In the genomic region with DNA sequence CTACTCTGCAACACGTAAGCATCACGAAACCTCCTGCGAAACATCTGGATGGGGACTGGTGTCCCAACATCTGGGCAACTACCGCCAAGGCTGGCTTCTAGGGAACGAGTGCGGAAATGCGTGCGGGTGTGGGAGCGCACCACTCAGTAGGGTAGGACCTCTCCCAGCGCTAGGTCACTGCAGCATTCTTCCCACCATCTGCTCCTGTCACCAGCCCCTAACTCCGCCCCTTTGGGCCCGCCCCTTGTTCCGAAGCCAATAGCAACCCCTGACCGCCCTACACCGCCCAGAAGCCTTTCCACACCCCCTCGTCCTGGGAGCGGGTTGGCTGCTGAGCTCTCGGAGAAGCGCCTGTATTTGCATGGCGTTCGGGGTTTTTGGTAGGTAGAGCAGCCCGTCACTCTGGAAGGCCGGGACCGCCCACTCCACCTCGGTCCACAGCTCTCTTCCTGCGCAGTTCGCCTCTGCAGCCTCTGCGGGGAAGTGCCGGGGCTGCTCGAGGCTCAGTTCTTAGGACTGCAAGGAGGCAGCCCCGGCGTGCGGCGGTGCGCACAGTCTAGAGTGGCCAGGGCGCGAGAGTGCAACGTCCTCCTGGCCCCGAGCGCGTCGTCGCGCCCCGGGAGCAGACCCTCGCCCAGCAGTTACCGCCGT, we compare ENCODE assay signal across 8 cellular contexts. TPM values are rescaled to one million over a fixed set of nuclear protein-coding genes. Genes with fewer than 3 reads are reported as not detected.
A peak's percentile ranks its signal among the peaks of the same experiment; 100 is the strongest.
DNase-seq lines count a peak whose midpoint lies in the region; ATAC-seq, FAIRE-seq and TF ChIP-seq lines count a peak whose summit lies in the region.

Gene HS3ST3B1 (plus strand): TSS at position 454 of the 651 bp plus-strand sequence. CDS start 438 bp downstream, outside the sequence.

- peak within 1 kb of the TSS; percentile 85 for H3K4me3 ChIP-seq in AG10803 (ENCODE audit: low read length)
- peak within 1 kb of the TSS; percentile 23 to 70 (median 52) for H3K4me3 ChIP-seq in dorsolateral prefrontal cortex
- H3K4me3 ChIP-seq in HepG2 (replicated peaks in 1 of 3; ENCODE audit: insufficient read depth in 1 of 3, low read depth in 2 of 3, low read length in 3 of 3) = peak within 1 kb of the TSS; percentile 92 to 99 (median 99)

- H3K36me3 ChIP-seq in HepG2 (replicated peaks in 1 of 2; ENCODE audit: control insufficient read depth in 1 of 2, insufficient read depth in 2 of 2, low read length in 2 of 2) = 0 out of 5 replicates have a peak, but pooled peaks cover 0 to 3% of the 10 kb centered on the region in 2 experiments

- peak; percentile 68 for TF ChIP-seq POLR2A in GM19099 (IDR thresholded peaks at IDR 0.05; ENCODE audit: extremely low read depth, insufficient read length, low read depth)
- peak; percentile 93 to 94 for TF ChIP-seq POLR2A in HepG2 (IDR thresholded peaks at IDR 0.05; ENCODE audit: insufficient read depth in 1 of 2, low read depth in 2 of 2, low read length in 2 of 2)

- DNase-seq in AG10803 (ENCODE audit: low read depth) = peak; percentile 100
- peak; percentile 94 for DNase-seq in NCI-H526 treated with DMSO at 0.1 percent for 48 hours (lab: John Stamatoyannopoulos, UW)
- DNase-seq in activated CD4-positive, alpha-beta T cell treated with anti-CD3 and anti-CD28 coated beads, Interleukin-2, amount 50 U/mL, for 4 hours = peak; percentile 99
- peak; percentile 45 to 96 (median 83) for DNase-seq in dorsolateral prefrontal cortex
- DNase-seq in HepG2 (ENCODE audit: low spot score) = peak; percentile 99
- peak; percentile 100 for DNase-seq in stimulated activated CD4-positive, alpha-beta T cell treated with anti-CD3 and anti-CD28 coated beads, Interleukin-2, amount 100 ng/mL, for 4 hours (ENCODE audit: low read depth)

- peaks cover 62% of the 10 kb centered on the region for H3K79me2 ChIP-seq in HepG2 (ENCODE audit: insufficient read depth, low read length)

- peaks cover 22% of the 10 kb centered on the region for H4K20me1 ChIP-seq in HepG2 (ENCODE audit: insufficient read depth, low read length)

- peak; percentile 98 for FAIRE-seq in HepG2 (lab: Jason Lieb, UNC)

- BruUV-seq in HepG2 (replicated peaks; lab: Mats Ljungman, UMichigan) = no TSS peak

- intact Hi-C loops in dorsolateral prefrontal cortex (cut with DNase I) = loop anchor here in 1 of 2 donors (10.0 kb wide), 2 partner anchors 624 to 966 kb away; no protein-coding TSS in a partner anchor
- intact Hi-C loops in HepG2 (cut with micrococcal nuclease; ENCODE audit: unreplicated experiment) = loop anchor here (1.0 to 10.0 kb wide), 3 partner anchors 9 to 484 kb away; no protein-coding TSS in a partner anchor

- CTCF ChIA-PET in HepG2 (lab: Yijun Ruan, JAX; ENCODE audit: low intra/inter-chr PET ratio, low total read pairs) = no interaction called here

- peak within 1 kb of the TSS in 9 of 59 donors; percentile 7 to 65 (median 33) for H3K27ac ChIP-seq in dorsolateral prefrontal cortex
- peak within 1 kb of the TSS; percentile 93 for H3K27ac ChIP-seq in HepG2 (ENCODE audit: extremely low read length, insufficient read depth, low read length)

- peak; percentile 60; the same call in 1 of the 2 replicates for TF ChIP-seq RAD21 in HepG2 (CRISPR knock-in tag; IDR thresholded peaks at IDR 0.05)

- TF ChIP-seq EP300 in HepG2 (IDR thresholded peaks at IDR 0.05; ENCODE audit: low read depth in 2 of 2, low read length in 2 of 2) (peak in 1 of 2 experiments; percentile 12; a peak in 1 of 4 replicates), HepG2 (CRISPR knock-in tag; IDR thresholded peaks at IDR 0.05; ENCODE audit: borderline replicate concordance) (no peak)

- peak within 1 kb of the TSS; percentile 90 for H3K9ac ChIP-seq in HepG2 (ENCODE audit: insufficient read depth, low read depth, low read length)

- in situ Hi-C loops in HepG2 (cut with HindIII; ENCODE audit: extremely low pct_ligation_motif_present, low pct_unique_long_range_greater_than_20kb) = no loop called here

- H3K4me1 ChIP-seq in HepG2 (ENCODE audit: insufficient read depth, low read length) = peaks cover 17% of the 10 kb centered on the region

- ATAC-seq in HG03354 (IDR thresholded peaks at IDR 0.05; ENCODE audit: poor library complexity, severe bottlenecking, unreplicated experiment) (peak; percentile 86), HepG2 (peak; percentile 83)

- no peaks in the 10 kb centered on the region for H3K9me3 ChIP-seq in HepG2 (ENCODE audit: low read length)

- 0% methylated on average over 19 of the region's 48 CpGs for WGBS in HepG2 (ENCODE audit: low lambda C conversion rate)

- H2AFZ ChIP-seq in HepG2 (ENCODE audit: low read length) = no peak within 1 kb of the TSS

- peaks cover 15 to 100% (median 97%) of the 10 kb centered on the region in 45 donors for H3K27me3 ChIP-seq in dorsolateral prefrontal cortex
- H3K27me3 ChIP-seq in HepG2 (ENCODE audit: control insufficient read depth in 1 of 2, insufficient read depth in 2 of 2, low read length in 2 of 2) = peaks cover 0 to 10% of the 10 kb centered on the region in 2 experiments; a peak in 2 of 5 replicates

- POLR2A ChIA-PET in HepG2 (lab: Yijun Ruan, JAX) = interaction anchor here (0.6 to 14.0 kb wide), 30 partner anchors 8 to 862 kb away, joined by 3 to 288 read pairs (median 5); partner anchors contain the start of gene COX10

- H3K4me2 ChIP-seq in HepG2 (ENCODE audit: low read depth, low read length) = peak within 1 kb of the TSS; percentile 97

- TF ChIP-seq CTCF in AG10803 (conservative IDR thresholded peaks at IDR 0.05; ENCODE audit: low read length) = peak; percentile 16; the same call in 1 of the 2 replicates
- TF ChIP-seq CTCF in dorsolateral prefrontal cortex (IDR thresholded peaks at IDR 0.05 in 54 of 56, conservative IDR thresholded peaks at IDR 0.05 in 2 of 56; ENCODE audit: low read depth in 1 of 56, partially characterized antibody in 56 of 56) = peak in 6 of 56 donors; percentile 3 to 29 (median 10)
- TF ChIP-seq CTCF in HepG2 (CRISPR knock-in tag; IDR thresholded peaks at IDR 0.05) = peak; percentile 37; the same call in 1 of the 2 replicates

TF ChIP-seq in HepG2, 621 proteins besides CTCF, POLR2A, EP300 and RAD21 (continues in another document):
- TF ChIP-seq JUNB (CRISPR knock-in tag; IDR thresholded peaks at IDR 0.05; ENCODE audit: borderline replicate concordance) (no peak), REPIN1 (CRISPR knock-in tag; IDR thresholded peaks at IDR 0.05; ENCODE audit: borderline replicate concordance, low read depth) (peak; percentile 53; the same call in 1 of the 2 replicates), SUZ12 (IDR thresholded peaks at IDR 0.05; ENCODE audit: low read depth, low read length) (no peak), HNRNPL (IDR thresholded peaks at IDR 0.05; ENCODE audit: low read depth, low read length) (no peak), ZNF232 (CRISPR knock-in tag; IDR thresholded peaks at IDR 0.05; ENCODE audit: borderline replicate concordance) (peak; percentile 71; the same call in 1 of the 2 replicates), ZNF510 (CRISPR knock-in tag; IDR thresholded peaks at IDR 0.05; ENCODE audit: low read depth) (no peak), TRIM24 (CRISPR knock-in tag; IDR thresholded peaks at IDR 0.05) (no peak), SIX1 (CRISPR knock-in tag; IDR thresholded peaks at IDR 0.05; ENCODE audit: borderline replicate concordance) (no peak), ETV5 (CRISPR knock-in tag; IDR thresholded peaks at IDR 0.05; ENCODE audit: borderline replicate concordance) (no peak; the same call in 1 of the 2 replicates), HNF4A (CRISPR knock-in tag; IDR thresholded peaks at IDR 0.05) (no peak)
- TF ChIP-seq, protein P1, sequence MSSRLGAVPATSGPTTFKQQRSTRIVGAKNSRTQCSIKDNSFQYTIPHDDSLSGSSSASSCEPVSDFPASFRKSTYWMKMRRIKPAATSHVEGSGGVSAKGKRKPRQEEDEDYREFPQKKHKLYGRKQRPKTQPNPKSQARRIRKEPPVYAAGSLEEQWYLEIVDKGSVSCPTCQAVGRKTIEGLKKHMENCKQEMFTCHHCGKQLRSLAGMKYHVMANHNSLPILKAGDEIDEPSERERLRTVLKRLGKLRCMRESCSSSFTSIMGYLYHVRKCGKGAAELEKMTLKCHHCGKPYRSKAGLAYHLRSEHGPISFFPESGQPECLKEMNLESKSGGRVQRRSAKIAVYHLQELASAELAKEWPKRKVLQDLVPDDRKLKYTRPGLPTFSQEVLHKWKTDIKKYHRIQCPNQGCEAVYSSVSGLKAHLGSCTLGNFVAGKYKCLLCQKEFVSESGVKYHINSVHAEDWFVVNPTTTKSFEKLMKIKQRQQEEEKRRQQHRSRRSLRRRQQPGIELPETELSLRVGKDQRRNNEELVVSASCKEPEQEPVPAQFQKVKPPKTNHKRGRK (CRISPR knock-in tag; IDR thresholded peaks at IDR 0.05) = no peak
- TF ChIP-seq, protein P2, sequence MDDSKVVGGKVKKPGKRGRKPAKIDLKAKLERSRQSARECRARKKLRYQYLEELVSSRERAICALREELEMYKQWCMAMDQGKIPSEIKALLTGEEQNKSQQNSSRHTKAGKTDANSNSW (CRISPR knock-in tag; IDR thresholded peaks at IDR 0.05; ENCODE audit: borderline replicate concordance) = no peak

RNA-seq across cellular contexts. Expression of gene HS3ST3B1, which starts in this region (rescaled TPM):
- total RNA-seq in dorsolateral prefrontal cortex (10 to 100 TPM in 1 of 120 experiments, 1 to 10 TPM in 110, under 1 TPM in 9; 0.41 to 18.5 (median 1.9) TPM), HepG2 (2016; rRNA removed; fragmentation: Illumina TruSeq; extraction: Trizol) (35.3 and 39.5 TPM in 2 replicates)
- 5.0 and 5.5 TPM in 2 replicates for total RNA-seq in HepG2 (2016; cell fraction: cytosol; rRNA removed; fragmentation: Illumina TruSeq; extraction: Trizol; ENCODE audit: low read depth)
- 33.5 and 37.1 TPM in 2 replicates for total RNA-seq in HepG2 (2016; cell fraction: insoluble cytoplasmic fraction; rRNA removed; fragmentation: Illumina TruSeq; extraction: Trizol)
- total RNA-seq in HepG2 (2016; cell fraction: membrane; rRNA removed; fragmentation: Illumina TruSeq; extraction: Trizol) = 21.9 and 24.5 TPM in 2 replicates
- 34.7 and 37.1 TPM in 2 replicates for total RNA-seq in HepG2 (2016; cell fraction: nucleus; rRNA removed; fragmentation: Illumina TruSeq; extraction: Trizol)
- 14.6 and 15.7 TPM in 2 replicates for polyA plus RNA-seq in HepG2 (2011; rRNA removed)
- 10.2 and 10.4 TPM in 2 replicates for polyA plus RNA-seq in HepG2 (2011; cell fraction: cytosol; rRNA removed)
- polyA plus RNA-seq in HepG2 (2011; cell fraction: nucleus; rRNA removed) = 16.6 and 20.5 TPM in 2 replicates
- polyA plus RNA-seq in HepG2 (2012) = 15.3 and 18.6 TPM in 2 replicates
- 1.9 and 2.3 TPM in 2 replicates for polyA plus RNA-seq in HepG2 (2016; cell fraction: cytosol; fragmentation: Illumina TruSeq; extraction: Trizol; ENCODE audit: low read depth)
- 19.7 and 21.9 TPM in 2 replicates for polyA plus RNA-seq in HepG2 (2016; cell fraction: insoluble cytoplasmic fraction; fragmentation: Illumina TruSeq; extraction: Trizol; ENCODE audit: low read depth)
- polyA plus RNA-seq in HepG2 (2016; cell fraction: membrane; fragmentation: Illumina TruSeq; extraction: Trizol; ENCODE audit: low read depth) = 7.2 and 7.3 TPM in 2 replicates
- 39.2 and 41.9 TPM in 2 replicates for polyA plus RNA-seq in HepG2 (2016; cell fraction: nucleus; fragmentation: Illumina TruSeq; extraction: Trizol; ENCODE audit: insufficient read depth, low read depth)
- 67.6 TPM in 1 of 2 replicates, not detected in the other for polyA minus RNA-seq in HepG2 (2011; rRNA and poly(A)+ RNA removed; ENCODE audit: low replicate concordance)
- 34.2 and 35.7 TPM in 2 replicates for polyA minus RNA-seq in HepG2 (2011; cell fraction: cytosol; rRNA and poly(A)+ RNA removed)
- polyA minus RNA-seq in HepG2 (2011; cell fraction: nucleus; rRNA and poly(A)+ RNA removed) = 25.6 and 26.4 TPM in 2 replicates
